ENCODE assay signal across 26 cellular contexts in the genomic region with DNA sequence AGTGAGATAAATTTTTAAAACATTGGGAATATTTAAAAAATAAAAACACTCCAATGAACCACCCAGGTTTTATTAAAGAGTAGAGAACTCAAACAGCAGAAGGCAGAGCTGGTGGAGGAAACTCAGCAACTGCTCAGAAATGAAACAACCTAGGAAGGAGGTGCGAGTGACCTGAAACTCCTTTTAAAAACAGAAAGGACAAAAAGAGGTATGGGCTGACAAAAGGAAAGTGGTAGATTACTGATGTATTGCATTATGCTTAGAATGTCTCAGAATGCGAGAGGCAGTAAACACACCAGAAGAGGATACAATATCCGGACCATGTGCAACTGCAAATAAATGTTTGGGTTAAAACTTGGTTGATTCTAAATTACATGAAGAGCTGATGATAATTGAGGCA.
"Had no signal": no experiment of that assay in that cellular context is flagged by ENCODE, and none has a peak within 500 bp of the region (broad histone marks: within the 10 kb centered on the region; RNA-seq: fewer than 3 reads in every experiment).

No MANE protein-coding gene starts in this region.

- H3K9me3 ChIP-seq: Peyer's patch had no signal

- ATAC-seq: HepG2, Right ventricle myocardium inferior, SK-N-SH treated with all-trans-retinoic acid at 6 μM for 48 hours had no signal

- DNase-seq: IMR-90; Kasumi-1; KG1; MV-4-11; NCI-H1048; NCI-H1105; NCI-H1417 treated with DMSO at 0.1 percent for 48 hours; NCI-H146; NCI-H1694 treated with DMSO at 0.1 percent for 48 hours; NCI-H2029; NCI-H2081 treated with DMSO at 0.1 percent for 48 hours; NCI-H2171; NCI-H226; NCI-H446; NCI-H510A; NCI-H524 treated with DMSO at 0.1 percent for 48 hours; NCI-H69; NCI-H774; NK-92 treated with Interleukin-12 subunit alpha and Interleukin-12 subunit beta, amount 100 ng/mL, for 24 hours; PC-9; Peyer's patch; SHP77 treated with DMSO at 0.1 percent for 48 hours; SJCRH30 had no signal

- H3K4me2 ChIP-seq: PC-9 had no signal

- H3K4me3 ChIP-seq: PC-9, Peyer's patch, SJCRH30 had no signal

- H3K4me1 ChIP-seq: Peyer's patch had no signal

- H3K36me3 ChIP-seq: Peyer's patch, SJCRH30 had no signal

- H2AFZ ChIP-seq: PC-9 had no signal

- H3K27ac ChIP-seq: PC-9, Peyer's patch, SJCRH30 had no signal

- H3K27me3 ChIP-seq: Peyer's patch, SJCRH30 had no signal
